ENCODE assay signal across 10 cellular contexts in genomic region chr2:201194097-201194496, GRCh38. TPM values are rescaled to one million over a fixed set of nuclear protein-coding genes. Genes with fewer than 3 reads are reported as not detected.
DNase-seq lines count a peak whose midpoint lies in the region; ATAC-seq and TF ChIP-seq lines count a peak whose summit lies in the region.
"Had no signal": no experiment of that assay in that cellular context is flagged by ENCODE, and none has a peak within 500 bp of the region (broad histone marks: within the 10 kb centered on the region; RNA-seq: fewer than 3 reads in every experiment).

No MANE protein-coding gene starts in this region.

- 0 out of 2 replicates have a peak, but pooled peaks cover 2% of the 10 kb centered on the region for H4K20me1 ChIP-seq in Karpas-422 (ENCODE audit: insufficient read depth, low read depth, low read length)

- H3K4me2 ChIP-seq in Karpas-422 (ENCODE audit: low read depth, low read length, poor library complexity, severe bottlenecking) = peak overlapping the region; percentile 19
- H3K4me2 ChIP-seq: smooth muscle cell had no signal

- no peak overlapping the region for H3K9ac ChIP-seq in Karpas-422 (ENCODE audit: low read length)

- peaks cover 11% of the 10 kb centered on the region for H3K4me1 ChIP-seq in Karpas-422 (ENCODE audit: low read length)
- peaks cover 0 to 23% (median 9%) of the 10 kb centered on the region in 4 donors for H3K4me1 ChIP-seq in right lobe of liver

- H3K27me3 ChIP-seq in Karpas-422 (ENCODE audit: low read length) = no peaks in the 10 kb centered on the region; the same call in 1 of the 2 replicates
- H3K27me3 ChIP-seq in right lobe of liver = no peaks in the 10 kb centered on the region

- H3K9me3 ChIP-seq in Karpas-422 (ENCODE audit: low read length) (no peaks in the 10 kb centered on the region), right lobe of liver (no peaks in the 10 kb centered on the region)

- H3K4me3 ChIP-seq in Karpas-422 (ENCODE audit: low read length) (no peak overlapping the region), right lobe of liver (no peak overlapping the region)
- H3K4me3 ChIP-seq: smooth muscle cell had no signal

- TF ChIP-seq POLR2A in right lobe of liver (IDR thresholded peaks at IDR 0.05) = no peak

- DNase-seq in Karpas-422 = peak; percentile 87
- DNase-seq in right lobe of liver = no peak
- DNase-seq in NCI-H748 treated with DMSO at 0.1 percent for 48 hours (lab: John Stamatoyannopoulos, UW) = no peak
- no peak for DNase-seq in cerebellum (ENCODE audit: low spot score)
- DNase-seq in occipital lobe (lab: John Stamatoyannopoulos, UW) = no peak
- no peak for DNase-seq in mucosa of gallbladder (ENCODE audit: low spot score)
- DNase-seq: H9 had no signal

- ATAC-seq in GM18519 (IDR thresholded peaks at IDR 0.05; ENCODE audit: low FRiP score, unreplicated experiment) (peak; percentile 94), GM21723 (IDR thresholded peaks at IDR 0.05; ENCODE audit: unreplicated experiment) (peak; percentile 98), right lobe of liver (peak; percentile 24 to 50 (median 32))

- TF ChIP-seq CTCF in right lobe of liver (IDR thresholded peaks at IDR 0.05) = no peak

- H3K79me2 ChIP-seq in Karpas-422 (ENCODE audit: low read length) = no peaks in the 10 kb centered on the region

- H3K36me3 ChIP-seq in Karpas-422 (ENCODE audit: insufficient read depth, low read length) (no peaks in the 10 kb centered on the region), right lobe of liver (peaks cover 0 to 21% (median 2%) of the 10 kb centered on the region in 4 donors)

- 14% methylated on average over 3 of the region's 3 CpGs for WGBS in right lobe of liver (ENCODE audit: insufficient coverage, low coverage, low lambda C conversion rate, missing lambda C conversion rate)

- no peaks in the 10 kb centered on the region for H3K9me2 ChIP-seq in Karpas-422 (replicated peaks; ENCODE audit: insufficient read depth, low read length)

- intact Hi-C loops in right lobe of liver (cut with DNase I) = no loop called here

- H2AFZ ChIP-seq in Karpas-422 (ENCODE audit: low read length) = no peak overlapping the region

- no peak overlapping the region for H3K27ac ChIP-seq in Karpas-422 (ENCODE audit: low read length)
- no peak overlapping the region for H3K27ac ChIP-seq in right lobe of liver

RNA-seq across cellular contexts. Expression of gene CASP10, which starts 11.2 kb away (rescaled TPM):
- 0.48 and 5.2 TPM in 2 replicates for total RNA-seq in Karpas-422 (2014; rRNA removed; shearing (Covaris generic); ENCODE audit: low replicate concordance)
- total RNA-seq in right lobe of liver (1 to 10 TPM; 4.2 to 9.4 (median 8.4) TPM), cerebellum (3.7 TPM), occipital lobe (2.0 TPM), mucosa of gallbladder (18.9 TPM)

Comparison
In these comparisons a context has a peak if more than half of its experiments do, and no peak if none do; other contexts are left out.
1. ATAC-seq: peak in every context shown above with its lines; median percentile 98 in GM21723; 94 in GM18519; 32 in right lobe of liver.